ENCODE assay signal across 8 cellular contexts in the genomic region with DNA sequence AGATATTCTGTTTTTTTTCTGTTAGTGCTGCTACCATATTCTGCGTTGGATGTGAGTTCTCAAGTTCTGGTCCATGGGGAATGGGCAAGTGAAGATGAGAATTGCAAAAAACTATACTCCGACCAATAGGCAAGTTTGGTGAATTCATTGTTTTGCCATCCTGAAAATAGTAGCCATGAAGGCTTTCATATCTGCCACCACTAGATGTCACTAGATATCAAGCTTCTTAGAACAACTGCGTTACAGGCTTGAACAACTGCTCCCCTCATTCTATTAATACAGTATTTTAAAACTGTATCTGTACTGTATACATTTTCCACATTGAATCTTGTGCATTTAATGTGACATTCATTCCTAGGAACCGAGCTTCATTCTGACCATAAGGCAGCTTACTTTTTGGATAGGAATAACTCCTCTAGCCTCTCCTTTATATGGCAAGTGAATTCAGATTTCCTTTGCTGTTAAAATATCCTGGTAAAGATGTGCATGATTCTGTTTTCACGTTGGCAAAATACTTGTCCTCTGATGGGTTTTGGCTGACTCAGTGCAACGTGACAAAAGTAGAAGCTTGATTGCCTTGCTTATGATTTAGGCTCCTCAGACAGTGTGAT.
DNase-seq lines count a peak whose midpoint lies in the region; ATAC-seq and TF ChIP-seq lines count a peak whose summit lies in the region.

No MANE protein-coding gene starts in this region.

- H3K4me3 Mint-ChIP-seq in GM23338 = no peak overlapping the region

- no peaks in the 10 kb centered on the region for H3K27me3 ChIP-seq in GM23338 (ENCODE audit: insufficient read depth)
- no peaks in the 10 kb centered on the region for H3K27me3 ChIP-seq in SJCRH30

- H3K27ac ChIP-seq in GM23338 (ENCODE audit: low read depth) = no peak overlapping the region
- H3K27ac ChIP-seq in SJCRH30 = no peak overlapping the region

- H3K4me2 ChIP-seq in GM23338 = no peak overlapping the region

- peaks cover 11% of the 10 kb centered on the region; the same call in 2 of the 3 replicates for H3K9me3 Mint-ChIP-seq in GM23338

- peak; percentile 79 for ATAC-seq in GM23338
- ATAC-seq in mucosa of descending colon = peak; percentile 69
- no peak for ATAC-seq in HG03521 (IDR thresholded peaks at IDR 0.05; ENCODE audit: unreplicated experiment)

- no peaks in the 10 kb centered on the region for H4K20me1 ChIP-seq in GM23338 (replicated peaks; ENCODE audit: insufficient read depth)

- H3K4me3 ChIP-seq in GM23338 (no peak overlapping the region), SJCRH30 (peak overlapping the region; percentile 8; the same call in 1 of the 2 replicates), mucosa of descending colon (no peak overlapping the region)

- H3K4me1 ChIP-seq in GM23338 (ENCODE audit: insufficient read depth) (no peaks in the 10 kb centered on the region), SJCRH30 (peaks cover 5% of the 10 kb centered on the region; the same call in 1 of the 2 replicates), mucosa of descending colon (ENCODE audit: low read depth) (no peaks in the 10 kb centered on the region)

- no peak overlapping the region for H2AFZ ChIP-seq in GM23338

- no peaks in the 10 kb centered on the region for H3K36me3 ChIP-seq in GM23338 (ENCODE audit: insufficient read depth)
- no peaks in the 10 kb centered on the region for H3K36me3 ChIP-seq in SJCRH30
- no peaks in the 10 kb centered on the region for H3K36me3 ChIP-seq in mucosa of descending colon (ENCODE audit: low read depth)

- no peaks in the 10 kb centered on the region for H3K4me1 Mint-ChIP-seq in GM23338

- intact Hi-C loops in mucosa of descending colon (cut with DNase I, micrococcal nuclease) = loop anchor here (2.0 to 5.0 kb wide), 2 partner anchors 449 to 450 kb away; no protein-coding TSS in a partner anchor

- H3K27me3 Mint-ChIP-seq in GM23338 (ENCODE audit: insufficient read depth, low read depth, poor library complexity) = no peaks in the 10 kb centered on the region

- H3F3A ChIP-seq in GM23338 (replicated peaks; ENCODE audit: low read depth) = no peaks in the 10 kb centered on the region

- H3K9me3 ChIP-seq in SJCRH30 (replicated peaks) (no peaks in the 10 kb centered on the region), mucosa of descending colon (no peaks in the 10 kb centered on the region)

- no peaks in the 10 kb centered on the region; the same call in 1 of the 2 replicates for H3K9me2 ChIP-seq in GM23338 (ENCODE audit: insufficient read depth)

- DNase-seq in GM03348 (ENCODE audit: low spot score) = peak; percentile 72
- DNase-seq in GM23338 (ENCODE audit: low spot score) = peak; percentile 84
- peak; percentile 84 for DNase-seq in NAMALWA (ENCODE audit: low spot score)
- peak; percentile 16 to 82 for DNase-seq in SJCRH30
- DNase-seq in epidermal melanocyte (ENCODE audit: insufficient read length, low spot score) = peak; percentile 54
- DNase-seq in mucosa of descending colon = peak in 1 of 3 donors; percentile 32
- DNase-seq in stimulated activated naive CD4-positive, alpha-beta T cell treated with Interleukin-2 at 50 U/mL for 16 hours (lab: John Stamatoyannopoulos, UW) = no peak

- no peak overlapping the region for H3K27ac Mint-ChIP-seq in GM23338

- H3K36me3 Mint-ChIP-seq in GM23338 (ENCODE audit: low read depth) = no peaks in the 10 kb centered on the region

- H3K79me2 ChIP-seq in GM23338 (replicated peaks; ENCODE audit: insufficient read depth) = no peaks in the 10 kb centered on the region

- TF ChIP-seq CTCF in GM23338 (conservative IDR thresholded peaks at IDR 0.05; ENCODE audit: low read depth in 2 of 2) (peak; percentile 86 to 89; a peak in 3 of 4 replicates), mucosa of descending colon (IDR thresholded peaks at IDR 0.05) (peak; percentile 62)

TF ChIP-seq in GM23338, 12 proteins besides CTCF, POLR2A, EP300 and RAD21 (continues in another document):
- no peak for TF ChIP-seq STAT1 (IDR thresholded peaks at IDR 0.05; ENCODE audit: unreplicated experiment)
- no peak for TF ChIP-seq JUNB (IDR thresholded peaks at IDR 0.05; ENCODE audit: unreplicated experiment)
- no peak for TF ChIP-seq EZH2 (IDR thresholded peaks at IDR 0.05; ENCODE audit: low read depth, unreplicated experiment)
- no peak for TF ChIP-seq POLR2AphosphoS5 (IDR thresholded peaks at IDR 0.05; ENCODE audit: low read depth)
- no peak for TF ChIP-seq ZNF114 (CRISPR knock-in tag; IDR thresholded peaks at IDR 0.05)
- TF ChIP-seq, protein P1, sequence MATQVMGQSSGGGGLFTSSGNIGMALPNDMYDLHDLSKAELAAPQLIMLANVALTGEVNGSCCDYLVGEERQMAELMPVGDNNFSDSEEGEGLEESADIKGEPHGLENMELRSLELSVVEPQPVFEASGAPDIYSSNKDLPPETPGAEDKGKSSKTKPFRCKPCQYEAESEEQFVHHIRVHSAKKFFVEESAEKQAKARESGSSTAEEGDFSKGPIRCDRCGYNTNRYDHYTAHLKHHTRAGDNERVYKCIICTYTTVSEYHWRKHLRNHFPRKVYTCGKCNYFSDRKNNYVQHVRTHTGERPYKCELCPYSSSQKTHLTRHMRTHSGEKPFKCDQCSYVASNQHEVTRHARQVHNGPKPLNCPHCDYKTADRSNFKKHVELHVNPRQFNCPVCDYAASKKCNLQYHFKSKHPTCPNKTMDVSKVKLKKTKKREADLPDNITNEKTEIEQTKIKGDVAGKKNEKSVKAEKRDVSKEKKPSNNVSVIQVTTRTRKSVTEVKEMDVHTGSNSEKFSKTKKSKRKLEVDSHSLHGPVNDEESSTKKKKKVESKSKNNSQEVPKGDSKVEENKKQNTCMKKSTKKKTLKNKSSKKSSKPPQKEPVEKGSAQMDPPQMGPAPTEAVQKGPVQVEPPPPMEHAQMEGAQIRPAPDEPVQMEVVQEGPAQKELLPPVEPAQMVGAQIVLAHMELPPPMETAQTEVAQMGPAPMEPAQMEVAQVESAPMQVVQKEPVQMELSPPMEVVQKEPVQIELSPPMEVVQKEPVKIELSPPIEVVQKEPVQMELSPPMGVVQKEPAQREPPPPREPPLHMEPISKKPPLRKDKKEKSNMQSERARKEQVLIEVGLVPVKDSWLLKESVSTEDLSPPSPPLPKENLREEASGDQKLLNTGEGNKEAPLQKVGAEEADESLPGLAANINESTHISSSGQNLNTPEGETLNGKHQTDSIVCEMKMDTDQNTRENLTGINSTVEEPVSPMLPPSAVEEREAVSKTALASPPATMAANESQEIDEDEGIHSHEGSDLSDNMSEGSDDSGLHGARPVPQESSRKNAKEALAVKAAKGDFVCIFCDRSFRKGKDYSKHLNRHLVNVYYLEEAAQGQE (IDR thresholded peaks at IDR 0.05; ENCODE audit: unreplicated experiment) = no peak
- TF ChIP-seq NANOG (IDR thresholded peaks at IDR 0.05; ENCODE audit: borderline replicate concordance) = no peak
- TF ChIP-seq CREB1 (CRISPR knock-in tag; IDR thresholded peaks at IDR 0.05; ENCODE audit: low read depth) = no peak
- TF ChIP-seq, protein P2, sequence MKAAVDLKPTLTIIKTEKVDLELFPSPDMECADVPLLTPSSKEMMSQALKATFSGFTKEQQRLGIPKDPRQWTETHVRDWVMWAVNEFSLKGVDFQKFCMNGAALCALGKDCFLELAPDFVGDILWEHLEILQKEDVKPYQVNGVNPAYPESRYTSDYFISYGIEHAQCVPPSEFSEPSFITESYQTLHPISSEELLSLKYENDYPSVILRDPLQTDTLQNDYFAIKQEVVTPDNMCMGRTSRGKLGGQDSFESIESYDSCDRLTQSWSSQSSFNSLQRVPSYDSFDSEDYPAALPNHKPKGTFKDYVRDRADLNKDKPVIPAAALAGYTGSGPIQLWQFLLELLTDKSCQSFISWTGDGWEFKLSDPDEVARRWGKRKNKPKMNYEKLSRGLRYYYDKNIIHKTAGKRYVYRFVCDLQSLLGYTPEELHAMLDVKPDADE (IDR thresholded peaks at IDR 0.05) = no peak
